Comparison of ENCODE assay signal across 13 cellular contexts in the genomic region with DNA sequence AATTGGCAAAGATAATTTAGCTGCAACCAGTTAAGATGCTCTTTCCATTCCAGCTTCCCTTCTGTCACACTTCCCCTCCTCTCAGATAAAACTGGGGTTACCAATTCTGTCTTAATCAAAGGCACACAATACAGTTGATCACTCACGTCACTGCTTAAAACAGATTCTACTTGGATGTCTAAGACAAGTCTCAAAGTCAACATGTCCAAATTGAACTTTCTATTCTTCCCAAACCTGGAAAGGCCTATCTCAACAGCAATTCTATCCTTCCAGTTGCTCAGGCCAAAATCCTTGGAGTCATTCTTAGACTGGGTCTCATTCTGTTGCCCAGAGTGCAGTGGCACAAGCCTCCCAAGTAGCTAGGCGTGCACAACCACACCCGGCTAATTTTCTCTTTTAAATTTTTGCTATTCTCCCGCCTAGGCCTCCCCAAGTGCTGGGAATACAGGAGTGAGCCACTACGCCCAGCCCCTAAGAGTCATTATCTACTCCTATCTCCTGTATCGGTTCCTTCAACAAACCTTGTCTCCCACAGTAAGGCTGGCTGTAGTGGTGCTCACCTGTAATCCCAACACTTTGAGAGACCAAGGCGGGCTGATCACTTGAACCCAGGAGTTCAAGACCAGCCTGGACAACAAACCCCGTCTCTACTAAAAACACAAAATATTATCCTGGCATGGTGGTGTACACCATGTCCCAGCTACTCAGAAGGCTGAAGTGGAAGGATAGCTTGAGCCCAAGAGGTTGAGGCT. TPM values are rescaled to one million over a fixed set of nuclear protein-coding genes. Genes with fewer than 3 reads are reported as not detected.
DNase-seq lines count a peak whose midpoint lies in the region; ATAC-seq, FAIRE-seq and TF ChIP-seq lines count a peak whose summit lies in the region.
"Had no signal": no experiment of that assay in that cellular context is flagged by ENCODE, and none has a peak within 500 bp of the region (broad histone marks: within the 10 kb centered on the region; RNA-seq: fewer than 3 reads in every experiment).

No MANE protein-coding gene starts in this region.

- no peak overlapping the region for H3K4me3 ChIP-seq in BLaER1

- H3K36me3 ChIP-seq in BLaER1 = peaks cover 83% of the 10 kb centered on the region

- peaks cover 94% of the 10 kb centered on the region for H4K20me1 ChIP-seq in BLaER1

- TF ChIP-seq POLR2A in GM12892 (IDR thresholded peaks at IDR 0.05; ENCODE audit: low read depth, low read length) = 0 out of 2 replicates have a peak, but pooled peaks have one; percentile 32

- H3K27ac Mint-ChIP-seq in activated naive CD8-positive, alpha-beta T cell treated with anti-CD3 and anti-CD28 coated beads, Interleukin-2, amount 50 U/mL, for 24 hours = peak overlapping the region; percentile 98
- H3K27ac Mint-ChIP-seq: activated CD4-positive, alpha-beta T cell treated with anti-CD3 and anti-CD28 coated beads, Interleukin-2, amount 10 ng/mL, durations not matched to agents 7 days and 5 days had no signal

- H3K4me2 ChIP-seq in BLaER1 = 0 out of 2 replicates have a peak overlapping the region, but pooled peaks have one; percentile 2
- H3K4me2 ChIP-seq: KMS-11 had no signal

- H3K9ac ChIP-seq in BLaER1 = no peak overlapping the region
- H3K9ac ChIP-seq: KMS-11 had no signal

- H3K27me3 ChIP-seq in BLaER1 = no peaks in the 10 kb centered on the region

- H3K36me3 Mint-ChIP-seq in activated naive CD8-positive, alpha-beta T cell treated with anti-CD3 and anti-CD28 coated beads, Interleukin-2, amount 50 U/mL, for 24 hours (ENCODE audit: low read depth) = peaks cover 79% of the 10 kb centered on the region

- DNase-seq in GM12892 (ENCODE audit: insufficient read length) (no peak), iPS-NIHi11 (ENCODE audit: low spot score) (no peak)
- no peak for DNase-seq in activated naive CD8-positive, alpha-beta T cell treated with anti-CD3 and anti-CD28 coated beads, Interleukin-2, amount 50 U/mL, for 24 hours
- DNase-seq: activated CD4-positive, alpha-beta T cell treated with anti-CD3 and anti-CD28 coated beads, Interleukin-2, amount 10 ng/mL, durations not matched to agents 7 days and 5 days; islet precursor cell; NCI-H2227 treated with DMSO at 0.1 percent for 48 hours; occipital lobe; SHP77 had no signal

- no peaks in the 10 kb centered on the region for H3K9me3 Mint-ChIP-seq in activated naive CD8-positive, alpha-beta T cell treated with anti-CD3 and anti-CD28 coated beads, Interleukin-2, amount 50 U/mL, for 24 hours
- H3K9me3 Mint-ChIP-seq: activated CD4-positive, alpha-beta T cell treated with anti-CD3 and anti-CD28 coated beads, Interleukin-2, amount 10 ng/mL, durations not matched to agents 7 days and 5 days had no signal

- peaks cover 45% of the 10 kb centered on the region for H3K4me1 ChIP-seq in BLaER1

- H3K4me3 Mint-ChIP-seq in activated naive CD8-positive, alpha-beta T cell treated with anti-CD3 and anti-CD28 coated beads, Interleukin-2, amount 50 U/mL, for 24 hours = no peak overlapping the region
- H3K4me3 Mint-ChIP-seq: activated CD4-positive, alpha-beta T cell treated with anti-CD3 and anti-CD28 coated beads, Interleukin-2, amount 10 ng/mL, durations not matched to agents 7 days and 5 days had no signal

- ATAC-seq in activated naive CD8-positive, alpha-beta T cell treated with anti-CD3 and anti-CD28 coated beads, Interleukin-2, amount 50 U/mL, for 24 hours = no peak
- ATAC-seq in GM21723 (IDR thresholded peaks at IDR 0.05; ENCODE audit: unreplicated experiment) (no peak), GM21515 (IDR thresholded peaks at IDR 0.05; ENCODE audit: unreplicated experiment) (no peak)

- H3K9me3 ChIP-seq in BLaER1 = no peaks in the 10 kb centered on the region

- peaks cover 66% of the 10 kb centered on the region for H3K4me1 Mint-ChIP-seq in activated naive CD8-positive, alpha-beta T cell treated with anti-CD3 and anti-CD28 coated beads, Interleukin-2, amount 50 U/mL, for 24 hours

- no peak for FAIRE-seq in GM12892 (lab: Jason Lieb, UNC)
- FAIRE-seq: bronchial epithelial cell had no signal

- no peak overlapping the region for H3K27ac ChIP-seq in BLaER1
- H3K27ac ChIP-seq: KMS-11 had no signal

- peaks cover 3% of the 10 kb centered on the region for H3K27me3 Mint-ChIP-seq in activated naive CD8-positive, alpha-beta T cell treated with anti-CD3 and anti-CD28 coated beads, Interleukin-2, amount 50 U/mL, for 24 hours
- H3K27me3 Mint-ChIP-seq: activated CD4-positive, alpha-beta T cell treated with anti-CD3 and anti-CD28 coated beads, Interleukin-2, amount 10 ng/mL, durations not matched to agents 7 days and 5 days had no signal

RNA-seq across cellular contexts. Expression of gene RPS29, which starts 4.8 kb away (rescaled TPM):
- polyA plus RNA-seq in GM12892 (2012; ENCODE audit: missing spikeins) = 10,187 TPM

RNA-seq across cellular contexts. Expression of gene LRR1, which starts 17.4 kb away (rescaled TPM):
- 24.9 TPM for polyA plus RNA-seq in GM12892 (2012; ENCODE audit: missing spikeins)

RNA-seq across cellular contexts. Expression of gene RPL36AL, which starts 39.0 kb away (rescaled TPM):
- polyA plus RNA-seq in GM12892 (2012; ENCODE audit: missing spikeins) = 499 TPM

RNA-seq across cellular contexts. Expression of gene MGAT2, which starts 39.2 kb away (rescaled TPM):
- 0.45 TPM for polyA plus RNA-seq in GM12892 (2012; ENCODE audit: missing spikeins)

RNA-seq across cellular contexts. Expression of gene DNAAF2, which starts 53.7 kb away (rescaled TPM):
- polyA plus RNA-seq in GM12892 (2012; ENCODE audit: missing spikeins) = 7.4 TPM
